ENCODE assay signal across 1 cellular context in genomic region chr16:57862698-57863433, GRCh38.
TF ChIP-seq lines count a peak whose summit lies in the region.

No MANE protein-coding gene starts in this region.

TF ChIP-seq in HCT116, 20 proteins besides CTCF, POLR2A, EP300 and RAD21 (continued from another document):
- TF ChIP-seq MAX (IDR thresholded peaks at IDR 0.05) (no peak), EZH2phosphoT487 (IDR thresholded peaks at IDR 0.05; ENCODE audit: borderline replicate concordance) (no peak), TCF7L2 (IDR thresholded peaks at IDR 0.05; ENCODE audit: borderline replicate concordance, extremely low read depth, insufficient read depth, insufficient read length) (no peak), REST (IDR thresholded peaks at IDR 0.05; ENCODE audit: low read depth) (no peak)
